Comparison of ENCODE assay signal across 8 cellular contexts in the genomic region with DNA sequence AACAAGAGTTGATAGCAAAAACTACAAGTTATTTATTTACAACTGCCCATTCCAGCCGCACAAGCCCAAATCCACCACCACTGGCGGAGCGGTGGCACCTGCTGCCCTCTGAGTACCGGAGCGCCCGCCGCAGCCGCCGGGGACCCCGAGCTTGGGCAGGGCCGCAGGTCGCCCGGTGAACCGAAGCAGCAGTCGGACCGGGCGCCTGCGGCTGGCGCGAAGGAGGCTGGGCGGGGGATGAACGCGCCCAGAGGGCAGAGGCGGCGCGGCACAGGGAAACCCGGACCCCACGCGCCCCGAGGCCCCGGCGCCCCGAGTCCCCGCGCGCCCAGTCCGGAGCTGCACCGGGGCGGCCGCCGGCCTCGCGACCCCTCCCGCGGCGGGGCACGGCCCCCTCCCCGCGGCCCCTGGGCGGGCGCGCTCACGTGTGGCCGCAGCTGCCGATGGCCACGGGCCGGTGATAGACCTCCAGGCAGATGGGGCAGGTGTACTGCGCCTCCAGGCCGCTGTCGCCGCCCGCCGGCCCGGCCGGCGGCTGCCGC. TPM values are rescaled to one million over a fixed set of nuclear protein-coding genes. Genes with fewer than 3 reads are reported as not detected.
A peak's percentile ranks its signal among the peaks of the same experiment; 100 is the strongest.
DNase-seq lines count a peak whose midpoint lies in the region; ATAC-seq and TF ChIP-seq lines count a peak whose summit lies in the region.

No MANE protein-coding gene starts in this region.

- H3K4me3 ChIP-seq in Caco-2 (ENCODE audit: low read depth, low read length) = peak overlapping the region; percentile 94
- peak overlapping the region; percentile 56 for H3K4me3 ChIP-seq in astrocyte of the spinal cord (ENCODE audit: low read depth, low read length)
- H3K4me3 ChIP-seq in subcutaneous abdominal adipose tissue (ENCODE audit: low read depth in 1 of 5, low read length in 5 of 5) = peak overlapping the region; percentile 74 to 98 (median 93)

- H3K9ac ChIP-seq in subcutaneous abdominal adipose tissue (ENCODE audit: low read length in 5 of 5) = peak overlapping the region in 4 of 5 donors; percentile 73 to 97 (median 91)

- H3K27me3 ChIP-seq in Caco-2 (replicated peaks; ENCODE audit: control insufficient read depth, insufficient read depth, low read length) = no peaks in the 10 kb centered on the region
- no peaks in the 10 kb centered on the region for H3K27me3 ChIP-seq in subcutaneous abdominal adipose tissue (ENCODE audit: control insufficient read depth in 5 of 5, insufficient read depth in 4 of 5, low read length in 5 of 5)

- H3K4me1 ChIP-seq in Caco-2 (peaks cover 9% of the 10 kb centered on the region; the same call in 1 of the 2 replicates), subcutaneous abdominal adipose tissue (ENCODE audit: control insufficient read depth in 5 of 5, insufficient read depth in 5 of 5, low read length in 5 of 5) (peaks cover 14 to 66% (median 57%) of the 10 kb centered on the region in 5 donors)

- peak overlapping the region; percentile 82 for H3K4me3 Mint-ChIP-seq in Caco-2 (ENCODE audit: unreplicated experiment)

- H3K36me3 Mint-ChIP-seq in Caco-2 (ENCODE audit: insufficient read depth, unreplicated experiment) = peaks cover 30% of the 10 kb centered on the region

- no peaks in the 10 kb centered on the region; the same call in 1 of the 2 replicates for H3K36me3 ChIP-seq in Caco-2 (ENCODE audit: control insufficient read depth, insufficient read depth, low read length)
- H3K36me3 ChIP-seq in subcutaneous abdominal adipose tissue (ENCODE audit: control insufficient read depth in 5 of 5, insufficient read depth in 5 of 5, low read length in 5 of 5) = peaks cover 0 to 8% (median 3%) of the 10 kb centered on the region in 5 donors

- intact Hi-C loops in Caco-2 (cut with micrococcal nuclease; ENCODE audit: unreplicated experiment) = loop anchor here (5.0 kb wide), 1 partner anchor 44 kb away; a partner anchor contains a TSS

- ATAC-seq in GM21367 (IDR thresholded peaks at IDR 0.05; ENCODE audit: unreplicated experiment) = peak; percentile 6

- BruUV-seq in Caco-2 (replicated peaks; lab: Mats Ljungman, UMichigan) = no TSS peak

- peak overlapping the region; percentile 41 for H3K27ac Mint-ChIP-seq in Caco-2 (ENCODE audit: unreplicated experiment)

- H3K9me3 Mint-ChIP-seq in Caco-2 (ENCODE audit: unreplicated experiment) = no peaks in the 10 kb centered on the region

- no peaks in the 10 kb centered on the region for H3K27me3 Mint-ChIP-seq in Caco-2 (ENCODE audit: insufficient read depth, unreplicated experiment)

- CTCF ChIA-PET in Caco-2 (lab: Charles Lee) = interaction anchor here (1.0 to 1.1 kb wide), 3 partner anchors 10 to 33 kb away, joined by 3 to 6 read pairs (median 3); no protein-coding TSS in a partner anchor

- in situ Hi-C loops in astrocyte of the spinal cord (cut with HindIII; ENCODE audit: low sequenced_read_pairs) = no loop called here

- H3K27ac ChIP-seq in subcutaneous abdominal adipose tissue (ENCODE audit: low read depth, low read length) = peak overlapping the region; percentile 21

- peaks cover 7% of the 10 kb centered on the region for H3K4me1 Mint-ChIP-seq in Caco-2 (ENCODE audit: low read depth, unreplicated experiment)

- POLR2A ChIA-PET in Caco-2 (lab: Charles Lee) = no interaction called here

- no peaks in the 10 kb centered on the region for H3K9me3 ChIP-seq in Caco-2
- no peaks in the 10 kb centered on the region for H3K9me3 ChIP-seq in subcutaneous abdominal adipose tissue (ENCODE audit: control insufficient read depth in 5 of 5, low read length in 5 of 5)

- no peak for TF ChIP-seq CTCF in Caco-2 (IDR thresholded peaks at IDR 0.05; ENCODE audit: insufficient read depth in 1 of 2, low read depth in 1 of 2, low read length in 1 of 2, severe bottlenecking in 1 of 2, unreplicated experiment in 1 of 2)
- no peak for TF ChIP-seq CTCF in astrocyte of the spinal cord (IDR thresholded peaks at IDR 0.05; ENCODE audit: low read depth, low read length)

- peak in 1 of 2 experiments; percentile 47 for DNase-seq in Caco-2
- peak; percentile 67 for DNase-seq in HuH-7 (ENCODE audit: low spot score)
- DNase-seq in astrocyte of the spinal cord (ENCODE audit: low read depth, low spot score) = no peak
- DNase-seq in kidney tubule cell (ENCODE audit: low spot score) = peak; percentile 18
- no peak for DNase-seq in Kasumi-1 (lab: John Stamatoyannopoulos, UW)
- no peak for DNase-seq in kidney glomerular epithelial cell (lab: John Stamatoyannopoulos, UW)

RNA-seq across cellular contexts. Expression of a gene that starts 0.4 kb away (rescaled TPM):
- total RNA-seq in Caco-2 (2022) = 37.3 and 40.4 TPM in 2 replicates

RNA-seq across cellular contexts. Expression of a gene that starts 0.5 kb away (rescaled TPM):
- 44.3 and 54.9 TPM in 2 replicates for total RNA-seq in Caco-2 (2022)

RNA-seq across cellular contexts. Expression of a gene that starts 19.5 kb away (rescaled TPM):
- 3.5 TPM in 2 replicates for total RNA-seq in Caco-2 (2022)

RNA-seq across cellular contexts. Expression of a gene that starts 42.9 kb away (rescaled TPM):
- 127 and 141 TPM in 2 replicates for total RNA-seq in Caco-2 (2022)

RNA-seq across cellular contexts. Expression of a gene that starts 55.0 kb away (rescaled TPM):
- total RNA-seq in Caco-2 (2022) = 351 and 377 TPM in 2 replicates

Comparison
In these comparisons a context has a peak if more than half of its experiments do, and no peak if none do; other contexts are left out.
1. DNase-seq: peak in HuH-7 (single experiment) and kidney tubule cell (single experiment); none in astrocyte of the spinal cord (single experiment), Kasumi-1 (0 of 2) and kidney glomerular epithelial cell (single experiment).
2. Peak in every context shown above with its lines, with median percentiles within 50 percentile points of each other: H3K4me3 ChIP-seq.